ENCODE assay signal across 16 cellular contexts in the genomic region with DNA sequence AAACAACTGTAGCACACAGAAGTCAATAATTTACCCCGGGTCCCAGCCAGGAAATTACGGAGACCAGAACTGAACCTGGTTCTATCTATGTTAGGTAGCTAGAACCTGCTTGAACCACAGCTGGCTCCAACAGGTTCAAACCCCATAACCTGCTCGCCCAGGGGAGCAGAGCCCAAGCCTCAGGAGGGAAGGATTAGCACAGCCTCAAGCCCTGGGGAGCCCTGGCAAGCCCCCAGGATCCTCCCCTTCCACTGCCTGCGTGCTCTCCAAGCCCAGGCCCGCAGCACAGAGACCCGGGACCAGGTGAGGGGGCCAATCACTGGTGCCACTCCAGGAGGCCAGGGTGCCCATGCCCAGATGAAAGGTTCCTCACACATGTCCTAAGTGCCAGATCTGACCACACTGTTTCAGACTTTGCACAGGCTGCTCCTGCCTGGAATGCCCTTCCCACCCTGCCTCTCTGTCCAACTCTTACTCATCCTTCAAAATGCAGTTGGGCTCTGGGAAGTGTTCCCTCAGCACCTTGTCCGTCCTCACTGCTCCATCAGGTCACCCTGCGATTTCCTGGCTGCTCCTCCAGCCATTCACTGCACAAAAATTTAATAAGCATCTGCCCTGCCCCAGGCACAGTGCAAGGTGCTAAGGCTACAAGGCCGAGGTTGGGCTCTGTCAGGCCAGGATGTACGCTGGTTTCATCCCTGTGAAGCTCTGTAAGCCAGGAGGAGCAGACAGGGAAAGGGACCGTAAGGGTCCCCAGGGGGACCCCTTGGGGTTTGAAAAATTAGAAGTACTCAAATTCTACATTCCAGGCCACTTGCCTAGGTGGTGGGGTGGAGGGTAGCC. TPM values are rescaled to one million over a fixed set of nuclear protein-coding genes. Genes with fewer than 3 reads are reported as not detected.
DNase-seq lines count a peak whose midpoint lies in the region; ATAC-seq and TF ChIP-seq lines count a peak whose summit lies in the region.
"Had no signal": no experiment of that assay in that cellular context is flagged by ENCODE, and none has a peak within 500 bp of the region (broad histone marks: within the 10 kb centered on the region; RNA-seq: fewer than 3 reads in every experiment).

No MANE protein-coding gene starts in this region.

- CTCF ChIA-PET in WTC11 (lab: Charles Lee), result interaction anchor here (2.4 kb wide), 1 partner anchor 39 kb away, joined by 8 read pairs; no protein-coding TSS in a partner anchor
- CTCF ChIA-PET in activated naive CD4-positive, alpha-beta T cell treated with anti-CD3 and anti-CD28 coated beads for 36 hours (lab: Charles Lee), result no interaction called here

- H3K27me3 Mint-ChIP-seq in WTC11 (ENCODE audit: low read depth) (no peaks in the 10 kb centered on the region), immature natural killer cell (ENCODE audit: low read depth in 3 of 3) (no peaks in the 10 kb centered on the region)
- H3K27me3 Mint-ChIP-seq in activated T-helper 2 cell treated with anti-CD3 and anti-CD28 coated beads, Interferon-gamma antibody, Interleukin-2, Interleukin-4, amounts not matched to agents 10 μg/mL and 5 μg/mL and 100 μg/mL, durations not matched to agents 14 hours and 24 hours and 36 hours (ENCODE audit: low read depth), result no peaks in the 10 kb centered on the region
- no peaks in the 10 kb centered on the region for H3K27me3 Mint-ChIP-seq in activated naive CD4-positive, alpha-beta T cell treated with anti-CD3 and anti-CD28 coated beads for 36 hours (ENCODE audit: low read depth)
- H3K27me3 Mint-ChIP-seq: activated CD8-positive, alpha-beta T cell treated with anti-CD3 and anti-CD28 coated beads for 36 hours; CD4-positive, CD25-positive, alpha-beta regulatory T cell had no signal

- H3K36me3 Mint-ChIP-seq in WTC11 (peaks cover 14% of the 10 kb centered on the region; the same call in 1 of the 2 replicates), immature natural killer cell (peaks cover 3 to 7% (median 5%) of the 10 kb centered on the region in 3 donors)
- no peaks in the 10 kb centered on the region for H3K36me3 Mint-ChIP-seq in activated T-helper 2 cell treated with anti-CD3 and anti-CD28 coated beads, Interferon-gamma antibody, Interleukin-2, Interleukin-4, amounts not matched to agents 10 μg/mL and 5 μg/mL and 100 μg/mL, durations not matched to agents 14 hours and 24 hours and 36 hours (ENCODE audit: low read depth)
- peaks cover 1% of the 10 kb centered on the region for H3K36me3 Mint-ChIP-seq in activated naive CD4-positive, alpha-beta T cell treated with anti-CD3 and anti-CD28 coated beads for 36 hours (ENCODE audit: low read depth)

- H3K9me3 Mint-ChIP-seq in WTC11 (no peaks in the 10 kb centered on the region), immature natural killer cell (no peaks in the 10 kb centered on the region)
- no peaks in the 10 kb centered on the region for H3K9me3 Mint-ChIP-seq in activated T-helper 2 cell treated with anti-CD3 and anti-CD28 coated beads, Interferon-gamma antibody, Interleukin-2, Interleukin-4, amounts not matched to agents 10 μg/mL and 5 μg/mL and 100 μg/mL, durations not matched to agents 14 hours and 24 hours and 36 hours
- H3K9me3 Mint-ChIP-seq in activated naive CD4-positive, alpha-beta T cell treated with anti-CD3 and anti-CD28 coated beads for 36 hours, result no peaks in the 10 kb centered on the region
- H3K9me3 Mint-ChIP-seq: activated CD8-positive, alpha-beta T cell treated with anti-CD3 and anti-CD28 coated beads for 36 hours; CD4-positive, CD25-positive, alpha-beta regulatory T cell had no signal

- H3K4me3 Mint-ChIP-seq in WTC11 (no peak overlapping the region), immature natural killer cell (peak overlapping the region in 1 of 5 donors; percentile 43)
- no peak overlapping the region for H3K4me3 Mint-ChIP-seq in activated T-helper 2 cell treated with anti-CD3 and anti-CD28 coated beads, Interferon-gamma antibody, Interleukin-2, Interleukin-4, amounts not matched to agents 10 μg/mL and 5 μg/mL and 100 μg/mL, durations not matched to agents 14 hours and 24 hours and 36 hours (ENCODE audit: low read depth)
- no peak overlapping the region for H3K4me3 Mint-ChIP-seq in activated naive CD4-positive, alpha-beta T cell treated with anti-CD3 and anti-CD28 coated beads for 36 hours
- H3K4me3 Mint-ChIP-seq: activated CD8-positive, alpha-beta T cell treated with anti-CD3 and anti-CD28 coated beads for 36 hours; CD4-positive, CD25-positive, alpha-beta regulatory T cell had no signal

- intact Hi-C loops in activated T-helper 2 cell treated with anti-CD3 and anti-CD28 coated beads, Interferon-gamma antibody, Interleukin-2, Interleukin-4, amounts not matched to agents 10 μg/mL and 5 μg/mL and 100 μg/mL, durations not matched to agents 14 hours and 24 hours and 36 hours (cut with micrococcal nuclease), result no loop called here
- intact Hi-C loops in activated naive CD4-positive, alpha-beta T cell treated with anti-CD3 and anti-CD28 coated beads for 36 hours (cut with micrococcal nuclease), result no loop called here

- H3K4me1 Mint-ChIP-seq in WTC11 (peaks cover 66% of the 10 kb centered on the region), immature natural killer cell (peaks cover 81 to 85% of the 10 kb centered on the region in 2 donors)
- H3K4me1 Mint-ChIP-seq in activated T-helper 2 cell treated with anti-CD3 and anti-CD28 coated beads, Interferon-gamma antibody, Interleukin-2, Interleukin-4, amounts not matched to agents 10 μg/mL and 5 μg/mL and 100 μg/mL, durations not matched to agents 14 hours and 24 hours and 36 hours (ENCODE audit: low read depth), result peaks cover 9% of the 10 kb centered on the region
- H3K4me1 Mint-ChIP-seq in activated naive CD4-positive, alpha-beta T cell treated with anti-CD3 and anti-CD28 coated beads for 36 hours (ENCODE audit: low read depth), result peaks cover 38% of the 10 kb centered on the region

- H3K27ac Mint-ChIP-seq in WTC11, result peak overlapping the region; percentile 84
- H3K27ac Mint-ChIP-seq in immature natural killer cell, result peak overlapping the region in 5 of 6 donors; percentile 19 to 91 (median 58)
- H3K27ac Mint-ChIP-seq in activated T-helper 2 cell treated with anti-CD3 and anti-CD28 coated beads, Interferon-gamma antibody, Interleukin-2, Interleukin-4, amounts not matched to agents 10 μg/mL and 5 μg/mL and 100 μg/mL, durations not matched to agents 14 hours and 24 hours and 36 hours, result no peak overlapping the region
- no peak overlapping the region for H3K27ac Mint-ChIP-seq in activated naive CD4-positive, alpha-beta T cell treated with anti-CD3 and anti-CD28 coated beads for 36 hours
- H3K27ac Mint-ChIP-seq: activated CD8-positive, alpha-beta T cell treated with anti-CD3 and anti-CD28 coated beads for 36 hours; CD4-positive, CD25-positive, alpha-beta regulatory T cell had no signal

- POLR2A ChIA-PET in WTC11 (lab: Charles Lee), result no interaction called here

- no peak for ATAC-seq in WTC11
- ATAC-seq: activated CD8-positive, alpha-beta T cell treated with anti-CD3 and anti-CD28 coated beads for 36 hours had no signal

- no peak for TF ChIP-seq CTCF in WTC11 (IDR thresholded peaks at IDR 0.05)

- DNase-seq in GM03348 (ENCODE audit: low spot score), result peak; percentile 30
- DNase-seq in WTC11 (ENCODE audit: low spot score), result no peak
- DNase-seq in immature natural killer cell, result no peak
- peak; percentile 40 for DNase-seq in renal cortical epithelial cell (ENCODE audit: low read depth)
- DNase-seq in SW480 (ENCODE audit: low spot score), result no peak
- no peak for DNase-seq in NCI-H748 (lab: John Stamatoyannopoulos, UW; ENCODE audit: unreplicated experiment)
- DNase-seq in activated T-helper 2 cell treated with anti-CD3 and anti-CD28 coated beads, Interferon-gamma antibody, Interleukin-2, Interleukin-4, amounts not matched to agents 10 μg/mL and 5 μg/mL and 100 μg/mL, durations not matched to agents 14 hours and 24 hours and 36 hours (ENCODE audit: low spot score), result no peak
- DNase-seq in activated naive CD4-positive, alpha-beta T cell treated with anti-CD3 and anti-CD28 coated beads for 36 hours, result no peak
- DNase-seq: activated CD8-positive, alpha-beta T cell treated with anti-CD3 and anti-CD28 coated beads for 36 hours; activated naive CD4-positive, alpha-beta T cell treated with Interleukin-2 at 50 U/mL for 16 hours; CD4-positive, CD25-positive, alpha-beta regulatory T cell; GDM1; NCI-H1417; NCI-H524; sigmoid colon; stimulated activated naive CD4-positive, alpha-beta T cell treated with Interleukin-2 at 50 U/mL for 16 hours had no signal

TF ChIP-seq in WTC11, 78 proteins besides CTCF, POLR2A, EP300 and RAD21 (continues in another document):
- TF ChIP-seq, protein P1, sequence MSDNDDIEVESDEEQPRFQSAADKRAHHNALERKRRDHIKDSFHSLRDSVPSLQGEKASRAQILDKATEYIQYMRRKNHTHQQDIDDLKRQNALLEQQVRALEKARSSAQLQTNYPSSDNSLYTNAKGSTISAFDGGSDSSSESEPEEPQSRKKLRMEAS (CRISPR knock-in tag; IDR thresholded peaks at IDR 0.05), result no peak
- TF ChIP-seq, protein P2, sequence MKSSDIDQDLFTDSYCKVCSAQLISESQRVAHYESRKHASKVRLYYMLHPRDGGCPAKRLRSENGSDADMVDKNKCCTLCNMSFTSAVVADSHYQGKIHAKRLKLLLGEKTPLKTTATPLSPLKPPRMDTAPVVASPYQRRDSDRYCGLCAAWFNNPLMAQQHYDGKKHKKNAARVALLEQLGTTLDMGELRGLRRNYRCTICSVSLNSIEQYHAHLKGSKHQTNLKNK (CRISPR knock-in tag; IDR thresholded peaks at IDR 0.05), result no peak
- TF ChIP-seq, protein P3, sequence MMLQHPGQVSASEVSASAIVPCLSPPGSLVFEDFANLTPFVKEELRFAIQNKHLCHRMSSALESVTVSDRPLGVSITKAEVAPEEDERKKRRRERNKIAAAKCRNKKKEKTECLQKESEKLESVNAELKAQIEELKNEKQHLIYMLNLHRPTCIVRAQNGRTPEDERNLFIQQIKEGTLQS (CRISPR knock-in tag; conservative IDR thresholded peaks at IDR 0.05), result no peak
- TF ChIP-seq, protein P4, sequence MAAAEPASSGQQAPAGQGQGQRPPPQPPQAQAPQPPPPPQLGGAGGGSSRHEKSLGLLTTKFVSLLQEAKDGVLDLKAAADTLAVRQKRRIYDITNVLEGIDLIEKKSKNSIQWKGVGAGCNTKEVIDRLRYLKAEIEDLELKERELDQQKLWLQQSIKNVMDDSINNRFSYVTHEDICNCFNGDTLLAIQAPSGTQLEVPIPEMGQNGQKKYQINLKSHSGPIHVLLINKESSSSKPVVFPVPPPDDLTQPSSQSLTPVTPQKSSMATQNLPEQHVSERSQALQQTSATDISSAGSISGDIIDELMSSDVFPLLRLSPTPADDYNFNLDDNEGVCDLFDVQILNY (CRISPR knock-in tag; IDR thresholded peaks at IDR 0.05), result no peak

RNA-seq across cellular contexts. Expression of a gene that starts 32.2 kb away (rescaled TPM):
- total RNA-seq in WTC11 (2021) (81.0 to 90.1 TPM (median 82.9 TPM) in 3 replicates), renal cortical epithelial cell (3.6 and 6.7 TPM in 2 replicates)
- polyA plus RNA-seq in immature natural killer cell, result 10 to 100 TPM; 28.7 to 51.1 (median 41.5) TPM
- 15.1 and 19.3 TPM in 2 replicates for total RNA-seq in activated T-helper 2 cell treated with anti-CD3 and anti-CD28 coated beads, Interferon-gamma antibody, Interleukin-2, Interleukin-4, amounts not matched to agents 10 μg/mL and 5 μg/mL and 100 μg/mL, durations not matched to agents 14 hours and 24 hours and 36 hours
- 10 to 100 TPM; 15.7 to 16.6 TPM for total RNA-seq in activated naive CD4-positive, alpha-beta T cell treated with anti-CD3 and anti-CD28 coated beads for 36 hours

Comparison
In these comparisons a context has a peak if more than half of its experiments do, and no peak if none do; other contexts are left out.
1. DNase-seq: peak in GM03348 (single experiment) and renal cortical epithelial cell (single experiment); none in WTC11 (single experiment), immature natural killer cell (0 of 3), SW480 (single experiment), NCI-H748 (single experiment), activated T-helper 2 cell treated with anti-CD3 and anti-CD28 coated beads, Interferon-gamma antibody, Interleukin-2, Interleukin-4, amounts not matched to agents 10 μg/mL and 5 μg/mL and 100 μg/mL, durations not matched to agents 14 hours and 24 hours and 36 hours (single experiment) and activated naive CD4-positive, alpha-beta T cell treated with anti-CD3 and anti-CD28 coated beads for 36 hours (single experiment).
2. H3K27ac Mint-ChIP-seq: peak in WTC11 (single experiment) and immature natural killer cell (5 of 6); none in activated T-helper 2 cell treated with anti-CD3 and anti-CD28 coated beads, Interferon-gamma antibody, Interleukin-2, Interleukin-4, amounts not matched to agents 10 μg/mL and 5 μg/mL and 100 μg/mL, durations not matched to agents 14 hours and 24 hours and 36 hours (single experiment) and activated naive CD4-positive, alpha-beta T cell treated with anti-CD3 and anti-CD28 coated beads for 36 hours (single experiment).